ENCODE assay signal across 19 cellular contexts in genomic region chrX:113868716-113869115, GRCh38.
"Had no signal": no experiment of that assay in that cellular context is flagged by ENCODE, and none has a peak within 500 bp of the region (broad histone marks: within the 10 kb centered on the region; RNA-seq: fewer than 3 reads in every experiment).

No MANE protein-coding gene starts in this region.

- DNase-seq: activated CD4-positive, alpha-beta T cell treated with anti-CD3 and anti-CD28 coated beads for 4 hours; activated CD4-positive, alpha-beta T cell treated with anti-CD3 and anti-CD28 coated beads, Interleukin-2, amount 50 U/mL, for 48 hours; activated CD8-positive, alpha-beta memory T cell treated with anti-CD3 and anti-CD28 coated beads, Interleukin-2, amount 50 U/mL, for 48 hours; activated naive CD4-positive, alpha-beta T cell; activated T-cell treated with anti-CD3 and anti-CD28 coated beads, Interleukin-2, amount 50 U/mL, for 4 hours; adrenal gland; endodermal cell; esophagus squamous epithelium; heart right ventricle; lower lobe of right lung; natural killer cell; sigmoid colon; stimulated activated CD4-positive, alpha-beta T cell treated with anti-CD3 and anti-CD28 coated beads, Interleukin-2, amount 100 ng/mL, for 48 hours; stimulated activated CD8-positive, alpha-beta memory T cell treated with anti-CD3 and anti-CD28 coated beads, Interleukin-4, amount 100 ng/mL, for 48 hours; stimulated activated naive B cell treated with anti-CD40 and anti-IgM and Interleukin-4, amounts not matched to agents 10 μg/mL and 1 μg/mL and 100 μg/mL, for 72 hours; T1000; transverse colon had no signal

- H3K9me3 ChIP-seq: adrenal gland, esophagus squamous epithelium, lower lobe of right lung, sigmoid colon, transverse colon had no signal

- ATAC-seq: activated T-cell treated with anti-CD3 and anti-CD28 coated beads, Interleukin-2, amount 50 U/mL, for 4 hours; heart right ventricle; lower lobe of right lung; natural killer cell; WTC11 had no signal

- H3K27ac ChIP-seq: adrenal gland, coronary artery, esophagus squamous epithelium, heart right ventricle, lower lobe of right lung, sigmoid colon, transverse colon had no signal

- H3K4me1 ChIP-seq: adrenal gland, esophagus squamous epithelium, heart right ventricle, lower lobe of right lung, sigmoid colon, transverse colon had no signal

- H3K27me3 ChIP-seq: esophagus squamous epithelium, sigmoid colon, transverse colon had no signal

- H3K36me3 ChIP-seq: adrenal gland, esophagus squamous epithelium, heart right ventricle, lower lobe of right lung, sigmoid colon, transverse colon had no signal

- H3K4me3 ChIP-seq: adrenal gland, coronary artery, esophagus squamous epithelium, heart right ventricle, lower lobe of right lung, sigmoid colon, transverse colon had no signal
